Comparison of ENCODE assay signal across 1 cellular context in the genomic region with DNA sequence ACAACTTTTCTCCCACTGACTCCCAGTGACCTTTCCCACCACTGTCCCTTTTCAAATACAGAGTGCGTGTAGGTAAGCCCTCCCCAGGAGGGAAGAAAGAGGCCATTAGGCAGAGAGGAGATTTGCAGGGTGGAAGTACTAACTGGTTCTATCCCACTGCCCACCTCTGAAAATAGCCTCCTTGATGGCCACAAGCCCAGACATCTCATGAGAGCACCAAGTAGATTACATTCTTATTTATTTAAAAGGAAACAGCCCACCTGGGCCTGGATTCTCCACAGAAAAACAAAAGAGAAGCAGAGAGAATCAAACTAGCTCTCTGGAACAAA.
TF ChIP-seq lines count a peak whose summit lies in the region.

No MANE protein-coding gene starts in this region.

TF ChIP-seq in SK-N-SH, 30 proteins besides CTCF, POLR2A, EP300 and RAD21 (continued from another document):
- TF ChIP-seq, protein P1, sequence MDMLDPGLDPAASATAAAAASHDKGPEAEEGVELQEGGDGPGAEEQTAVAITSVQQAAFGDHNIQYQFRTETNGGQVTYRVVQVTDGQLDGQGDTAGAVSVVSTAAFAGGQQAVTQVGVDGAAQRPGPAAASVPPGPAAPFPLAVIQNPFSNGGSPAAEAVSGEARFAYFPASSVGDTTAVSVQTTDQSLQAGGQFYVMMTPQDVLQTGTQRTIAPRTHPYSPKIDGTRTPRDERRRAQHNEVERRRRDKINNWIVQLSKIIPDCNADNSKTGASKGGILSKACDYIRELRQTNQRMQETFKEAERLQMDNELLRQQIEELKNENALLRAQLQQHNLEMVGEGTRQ (IDR thresholded peaks at IDR 0.05; ENCODE audit: borderline replicate concordance, low read depth, low read length): no peak
- no peak for TF ChIP-seq GABPA (IDR thresholded peaks at IDR 0.05; ENCODE audit: low read depth)
- TF ChIP-seq CHD2 (IDR thresholded peaks at IDR 0.05; ENCODE audit: low read length, partially characterized antibody): no peak
- no peak for TF ChIP-seq JUND (IDR thresholded peaks at IDR 0.05)
- no peak for TF ChIP-seq YY1 (IDR thresholded peaks at IDR 0.05; ENCODE audit: low read depth)
- TF ChIP-seq USF1 (IDR thresholded peaks at IDR 0.05; ENCODE audit: borderline replicate concordance, low read depth): no peak
- TF ChIP-seq, protein P2, sequence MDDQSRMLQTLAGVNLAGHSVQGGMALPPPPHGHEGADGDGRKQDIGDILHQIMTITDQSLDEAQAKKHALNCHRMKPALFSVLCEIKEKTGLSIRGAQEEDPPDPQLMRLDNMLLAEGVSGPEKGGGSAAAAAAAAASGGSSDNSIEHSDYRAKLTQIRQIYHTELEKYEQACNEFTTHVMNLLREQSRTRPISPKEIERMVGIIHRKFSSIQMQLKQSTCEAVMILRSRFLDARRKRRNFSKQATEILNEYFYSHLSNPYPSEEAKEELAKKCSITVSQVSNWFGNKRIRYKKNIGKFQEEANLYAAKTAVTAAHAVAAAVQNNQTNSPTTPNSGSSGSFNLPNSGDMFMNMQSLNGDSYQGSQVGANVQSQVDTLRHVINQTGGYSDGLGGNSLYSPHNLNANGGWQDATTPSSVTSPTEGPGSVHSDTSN (IDR thresholded peaks at IDR 0.05): no peak
- TF ChIP-seq TEAD4 (IDR thresholded peaks at IDR 0.05; ENCODE audit: borderline replicate concordance, insufficient read depth): no peak
